ENCODE assay signal across 1 cellular context in the genomic region with DNA sequence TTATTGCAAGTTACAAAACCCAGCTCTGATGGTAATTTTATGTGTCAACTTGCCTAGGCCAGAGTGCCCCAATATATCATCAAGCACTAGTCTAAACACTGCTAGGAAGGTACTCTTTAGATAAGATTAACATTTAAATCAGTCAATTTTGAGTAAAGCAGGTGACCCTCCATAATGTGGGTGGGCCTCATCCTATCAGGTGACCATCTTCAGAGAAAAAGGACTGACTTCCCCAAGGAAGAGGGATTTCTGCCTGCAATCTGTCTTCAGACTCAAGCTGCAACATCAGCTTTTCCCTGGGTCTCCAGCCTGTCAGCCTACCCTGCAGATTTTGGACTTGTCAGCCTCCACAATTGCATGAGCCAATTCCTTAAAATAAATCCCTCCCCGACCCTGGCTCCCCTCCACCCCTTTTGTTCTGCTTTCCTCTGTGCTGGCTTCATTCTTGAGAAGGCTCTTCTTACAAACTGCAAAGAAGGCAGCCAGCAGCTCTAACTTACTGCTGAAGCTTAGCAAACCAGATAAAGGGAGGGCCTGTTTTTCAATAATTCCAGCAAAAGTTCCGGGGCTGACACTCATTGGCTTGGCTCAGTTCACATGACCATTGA.
TF ChIP-seq lines count a peak whose summit lies in the region.

No MANE protein-coding gene starts in this region.

TF ChIP-seq in HepG2, 621 proteins besides CTCF, POLR2A, EP300 and RAD21:
- TF ChIP-seq ZNF644 (CRISPR knock-in tag; IDR thresholded peaks at IDR 0.05; ENCODE audit: low read depth) (no peak), ZKSCAN5 (CRISPR knock-in tag; IDR thresholded peaks at IDR 0.05) (no peak), CC2D1A (CRISPR knock-in tag; IDR thresholded peaks at IDR 0.05) (no peak), ZFP36L1 (CRISPR knock-in tag; IDR thresholded peaks at IDR 0.05) (no peak), ZNF775 (CRISPR knock-in tag; IDR thresholded peaks at IDR 0.05; ENCODE audit: borderline replicate concordance) (no peak)
TF ChIP-seq in HepG2: peak in this region for 0.
